Comparison of ENCODE assay signal across 9 cellular contexts in the genomic region with DNA sequence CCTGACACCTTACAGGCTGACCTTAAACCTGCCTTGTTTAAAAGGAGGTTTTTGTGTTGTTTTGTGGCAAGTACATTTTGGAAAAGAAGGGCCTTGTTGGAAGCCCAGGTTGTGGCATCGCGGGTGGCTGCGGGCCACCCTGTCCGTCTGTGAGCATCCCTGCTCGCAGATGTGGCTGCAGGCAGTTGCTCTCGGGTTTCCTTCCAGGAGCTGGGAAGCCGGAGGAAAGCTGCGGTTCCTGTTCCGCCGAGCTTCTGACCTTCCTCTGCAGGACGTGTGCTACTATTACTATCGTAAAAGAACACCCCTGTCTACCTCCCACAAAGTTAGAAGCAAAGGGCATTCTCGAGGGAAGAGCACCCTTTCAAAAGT. TPM values are rescaled to one million over a fixed set of nuclear protein-coding genes. Genes with fewer than 3 reads are reported as not detected.
A peak's percentile ranks its signal among the peaks of the same experiment; 100 is the strongest.
DNase-seq lines count a peak whose midpoint lies in the region; ATAC-seq and TF ChIP-seq lines count a peak whose summit lies in the region.
"Had no signal": no experiment of that assay in that cellular context is flagged by ENCODE, and none has a peak within 500 bp of the region (broad histone marks: within the 10 kb centered on the region; RNA-seq: fewer than 3 reads in every experiment).

No MANE protein-coding gene starts in this region.

- peak overlapping the region; percentile 61 to 100 (median 94) for H3K4me3 ChIP-seq in heart left ventricle

- H3K9me3 ChIP-seq in heart left ventricle = peaks cover 0 to 8% (median 0%) of the 10 kb centered on the region in 12 donors

- in situ Hi-C loops in KBM-7 (cut with MboI; ENCODE audit: low pct_unique_long_range_greater_than_20kb, low sequenced_read_pairs) = no loop called here

- H3K27ac ChIP-seq in heart left ventricle = peak overlapping the region; percentile 70 to 97 (median 92)

- H3K27me3 Mint-ChIP-seq in activated naive CD8-positive, alpha-beta T cell treated with anti-CD3 and anti-CD28 coated beads, Interleukin-2, amount 10 ng/mL, durations not matched to agents 7 days and 5 days = peaks cover 3% of the 10 kb centered on the region

- no peak for TF ChIP-seq POLR2A in heart left ventricle (IDR thresholded peaks at IDR 0.05)

- peaks cover 8% of the 10 kb centered on the region for H3K9me3 Mint-ChIP-seq in activated naive CD8-positive, alpha-beta T cell treated with anti-CD3 and anti-CD28 coated beads, Interleukin-2, amount 10 ng/mL, durations not matched to agents 7 days and 5 days

- peak overlapping the region; percentile 97 for H3K4me3 Mint-ChIP-seq in activated naive CD8-positive, alpha-beta T cell treated with anti-CD3 and anti-CD28 coated beads, Interleukin-2, amount 10 ng/mL, durations not matched to agents 7 days and 5 days

- H3K4me1 Mint-ChIP-seq in activated naive CD8-positive, alpha-beta T cell treated with anti-CD3 and anti-CD28 coated beads, Interleukin-2, amount 10 ng/mL, durations not matched to agents 7 days and 5 days = peaks cover 32% of the 10 kb centered on the region

- 0 to 1% (median 1%) methylated on average over 13 of the region's 13 CpGs for WGBS in heart left ventricle, 4 donors

- POLR2A ChIA-PET in activated naive CD8-positive, alpha-beta T cell treated with anti-CD3 and anti-CD28 coated beads, Interleukin-2, amount 10 ng/mL, durations not matched to agents 7 days and 5 days (lab: Charles Lee) = interaction anchor here (1.5 kb wide), 2 partner anchors 136 to 228 kb away, joined by 3 read pairs; no protein-coding TSS in a partner anchor

- H3K27me3 ChIP-seq in heart left ventricle = no peaks in the 10 kb centered on the region

- DNase-seq in COLO829 (ENCODE audit: low spot score) (peak; percentile 43), KBM-7 (peak; percentile 49), heart left ventricle (peak; percentile 31 to 66 (median 38)), pons (ENCODE audit: low spot score) (peak; percentile 46), ureter (ENCODE audit: low spot score) (no peak)
- DNase-seq in activated naive CD8-positive, alpha-beta T cell treated with anti-CD3 and anti-CD28 coated beads, Interleukin-2, amount 10 ng/mL, durations not matched to agents 7 days and 5 days = no peak

- ATAC-seq in GM19397 (IDR thresholded peaks at IDR 0.05; ENCODE audit: unreplicated experiment) = peak; percentile 6
- ATAC-seq in activated naive CD8-positive, alpha-beta T cell treated with anti-CD3 and anti-CD28 coated beads, Interleukin-2, amount 10 ng/mL, durations not matched to agents 7 days and 5 days (ENCODE audit: low read depth) = no peak
- peak in 3 of 4 donors; percentile 35 to 64 (median 39) for ATAC-seq in heart left ventricle
- ATAC-seq in HG03521 (IDR thresholded peaks at IDR 0.05; ENCODE audit: unreplicated experiment) = no peak

- peaks cover 0 to 25% (median 18%) of the 10 kb centered on the region in 12 donors for H3K4me1 ChIP-seq in heart left ventricle

- peaks cover 0 to 22% (median 8%) of the 10 kb centered on the region in 9 donors for H3K36me3 ChIP-seq in heart left ventricle

- H3K36me3 Mint-ChIP-seq in activated naive CD8-positive, alpha-beta T cell treated with anti-CD3 and anti-CD28 coated beads, Interleukin-2, amount 10 ng/mL, durations not matched to agents 7 days and 5 days = peaks cover 8% of the 10 kb centered on the region

- intact Hi-C loops in heart left ventricle (cut with DNase I) = loop anchor here in 2 of 10 donors (5.0 to 10.0 kb wide), 2 partner anchors 146 to 149 kb away; partner anchors contain the start of gene AGFG1 (in 2 of the 2)

- H3K27ac Mint-ChIP-seq in activated naive CD8-positive, alpha-beta T cell treated with anti-CD3 and anti-CD28 coated beads, Interleukin-2, amount 10 ng/mL, durations not matched to agents 7 days and 5 days = peak overlapping the region; percentile 96

- peak in 1 of 12 donors; percentile 7 for TF ChIP-seq CTCF in heart left ventricle (IDR thresholded peaks at IDR 0.05)

RNA-seq across cellular contexts. Expression of gene MFF, which starts 0.8 kb away (rescaled TPM):
- total RNA-seq in activated naive CD8-positive, alpha-beta T cell treated with anti-CD3 and anti-CD28 coated beads, Interleukin-2, amount 10 ng/mL, durations not matched to agents 7 days and 5 days = 10 to 100 TPM; 63.5 to 64.7 TPM
- 100 to 1,000 TPM in 2 of 9 donors, 10 to 100 TPM in 7; 62.7 to 117 (median 79.7) TPM for total RNA-seq in heart left ventricle
- polyA plus RNA-seq in heart left ventricle = 10 to 100 TPM; 60.1 to 86.5 TPM
- total RNA-seq in ureter = 73.0 TPM

RNA-seq across cellular contexts. Expression of gene TM4SF20, which starts 53.3 kb away (rescaled TPM):
- total RNA-seq in activated naive CD8-positive, alpha-beta T cell treated with anti-CD3 and anti-CD28 coated beads, Interleukin-2, amount 10 ng/mL, durations not matched to agents 7 days and 5 days = not detected
- total RNA-seq in heart left ventricle (not detected), ureter (not detected)
- not detected for polyA plus RNA-seq in heart left ventricle
- total RNA-seq: activated CD8-positive, alpha-beta memory T cell treated with anti-CD3 and anti-CD28 coated beads for 36 hours had no signal

Comparison
In these comparisons a context has a peak if more than half of its experiments do, and no peak if none do; other contexts are left out.
1. DNase-seq: peak in COLO829 (single experiment), KBM-7 (single experiment), heart left ventricle (5 of 5) and pons (single experiment); none in activated naive CD8-positive, alpha-beta T cell treated with anti-CD3 and anti-CD28 coated beads, Interleukin-2, amount 10 ng/mL, durations not matched to agents 7 days and 5 days (single experiment) and ureter (single experiment).
2. ATAC-seq: peak in GM19397 (single experiment) and heart left ventricle (3 of 4); none in activated naive CD8-positive, alpha-beta T cell treated with anti-CD3 and anti-CD28 coated beads, Interleukin-2, amount 10 ng/mL, durations not matched to agents 7 days and 5 days (single experiment) and HG03521 (single experiment).